ENCODE assay signal across 1 cellular context in the genomic region with DNA sequence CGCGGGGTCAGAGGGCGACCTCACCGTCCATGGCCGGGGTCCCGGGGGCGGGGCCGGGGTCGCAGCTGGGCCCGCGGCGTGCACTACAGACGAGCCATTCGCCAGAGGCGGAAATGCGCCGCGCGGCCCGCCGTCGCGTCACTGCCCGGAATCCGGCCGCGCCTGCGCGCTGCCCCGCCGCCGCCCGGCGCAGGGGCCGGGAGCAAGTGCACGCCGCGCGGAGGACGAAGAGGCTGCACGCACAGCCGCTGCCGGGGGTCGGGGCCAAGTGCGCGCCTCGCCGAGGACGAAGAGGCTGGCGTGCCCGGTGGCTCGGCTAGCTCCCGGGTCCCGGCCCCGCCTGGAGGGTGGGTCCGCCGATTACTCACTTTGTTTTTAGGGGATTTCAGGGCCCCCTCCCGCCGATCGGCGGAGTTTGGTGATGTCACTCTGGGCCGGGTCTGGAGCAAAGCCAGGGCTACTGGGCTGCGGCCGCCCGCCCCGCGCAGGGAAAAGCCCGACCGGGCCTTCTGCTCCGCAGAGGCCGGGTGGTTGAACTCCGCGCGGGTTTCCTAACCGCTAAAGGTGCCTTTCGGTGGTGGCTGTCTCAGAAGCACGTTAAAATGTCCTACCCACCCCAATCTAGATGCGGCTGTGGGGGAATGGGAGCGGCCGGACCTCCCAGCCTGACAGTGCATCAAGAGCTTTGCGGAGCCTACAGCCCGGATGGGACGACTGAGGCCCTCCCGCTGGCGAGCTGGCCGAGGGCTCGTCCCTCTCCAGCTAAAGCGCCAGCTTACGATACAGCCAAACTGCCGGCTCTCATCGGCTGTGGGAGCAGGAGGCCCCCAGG.
TF ChIP-seq lines count a peak whose summit lies in the region.

A gene (minus strand): TSS at position 115 of the 832 bp plus-strand sequence. CDS start 84 bp downstream, at position 31.

TF ChIP-seq in WTC11, 78 proteins besides CTCF, POLR2A, EP300 and RAD21 (continued from another document):
- TF ChIP-seq, protein P1, sequence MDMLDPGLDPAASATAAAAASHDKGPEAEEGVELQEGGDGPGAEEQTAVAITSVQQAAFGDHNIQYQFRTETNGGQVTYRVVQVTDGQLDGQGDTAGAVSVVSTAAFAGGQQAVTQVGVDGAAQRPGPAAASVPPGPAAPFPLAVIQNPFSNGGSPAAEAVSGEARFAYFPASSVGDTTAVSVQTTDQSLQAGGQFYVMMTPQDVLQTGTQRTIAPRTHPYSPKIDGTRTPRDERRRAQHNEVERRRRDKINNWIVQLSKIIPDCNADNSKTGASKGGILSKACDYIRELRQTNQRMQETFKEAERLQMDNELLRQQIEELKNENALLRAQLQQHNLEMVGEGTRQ (CRISPR knock-in tag; IDR thresholded peaks at IDR 0.05), result peak; percentile 39; the same call in 1 of the 2 replicates
- TF ChIP-seq, protein P2, sequence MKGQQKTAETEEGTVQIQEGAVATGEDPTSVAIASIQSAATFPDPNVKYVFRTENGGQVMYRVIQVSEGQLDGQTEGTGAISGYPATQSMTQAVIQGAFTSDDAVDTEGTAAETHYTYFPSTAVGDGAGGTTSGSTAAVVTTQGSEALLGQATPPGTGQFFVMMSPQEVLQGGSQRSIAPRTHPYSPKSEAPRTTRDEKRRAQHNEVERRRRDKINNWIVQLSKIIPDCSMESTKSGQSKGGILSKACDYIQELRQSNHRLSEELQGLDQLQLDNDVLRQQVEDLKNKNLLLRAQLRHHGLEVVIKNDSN (CRISPR knock-in tag; IDR thresholded peaks at IDR 0.05), result peak; percentile 27; the same call in 1 of the 2 replicates
- TF ChIP-seq, protein P3, sequence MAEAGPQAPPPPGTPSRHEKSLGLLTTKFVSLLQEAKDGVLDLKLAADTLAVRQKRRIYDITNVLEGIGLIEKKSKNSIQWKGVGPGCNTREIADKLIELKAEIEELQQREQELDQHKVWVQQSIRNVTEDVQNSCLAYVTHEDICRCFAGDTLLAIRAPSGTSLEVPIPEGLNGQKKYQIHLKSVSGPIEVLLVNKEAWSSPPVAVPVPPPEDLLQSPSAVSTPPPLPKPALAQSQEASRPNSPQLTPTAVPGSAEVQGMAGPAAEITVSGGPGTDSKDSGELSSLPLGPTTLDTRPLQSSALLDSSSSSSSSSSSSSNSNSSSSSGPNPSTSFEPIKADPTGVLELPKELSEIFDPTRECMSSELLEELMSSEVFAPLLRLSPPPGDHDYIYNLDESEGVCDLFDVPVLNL (CRISPR knock-in tag; IDR thresholded peaks at IDR 0.05; ENCODE audit: borderline replicate concordance, low read depth), result no peak
- TF ChIP-seq, protein P4, sequence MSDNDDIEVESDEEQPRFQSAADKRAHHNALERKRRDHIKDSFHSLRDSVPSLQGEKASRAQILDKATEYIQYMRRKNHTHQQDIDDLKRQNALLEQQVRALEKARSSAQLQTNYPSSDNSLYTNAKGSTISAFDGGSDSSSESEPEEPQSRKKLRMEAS (CRISPR knock-in tag; IDR thresholded peaks at IDR 0.05), result peak; percentile 43; the same call in 1 of the 2 replicates
- TF ChIP-seq, protein P5, sequence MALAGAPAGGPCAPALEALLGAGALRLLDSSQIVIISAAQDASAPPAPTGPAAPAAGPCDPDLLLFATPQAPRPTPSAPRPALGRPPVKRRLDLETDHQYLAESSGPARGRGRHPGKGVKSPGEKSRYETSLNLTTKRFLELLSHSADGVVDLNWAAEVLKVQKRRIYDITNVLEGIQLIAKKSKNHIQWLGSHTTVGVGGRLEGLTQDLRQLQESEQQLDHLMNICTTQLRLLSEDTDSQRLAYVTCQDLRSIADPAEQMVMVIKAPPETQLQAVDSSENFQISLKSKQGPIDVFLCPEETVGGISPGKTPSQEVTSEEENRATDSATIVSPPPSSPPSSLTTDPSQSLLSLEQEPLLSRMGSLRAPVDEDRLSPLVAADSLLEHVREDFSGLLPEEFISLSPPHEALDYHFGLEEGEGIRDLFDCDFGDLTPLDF (CRISPR knock-in tag; IDR thresholded peaks at IDR 0.05), result no peak
- TF ChIP-seq CREB1 (CRISPR knock-in tag; IDR thresholded peaks at IDR 0.05) (no peak), JUN (CRISPR knock-in tag; IDR thresholded peaks at IDR 0.05) (no peak)
